In genomic region chrX:152988536-152989291, GRCh38 we compare ENCODE assay signal across 16 cellular contexts. TPM values are rescaled to one million over a fixed set of nuclear protein-coding genes. Genes with fewer than 3 reads are reported as not detected.
A peak's percentile ranks its signal among the peaks of the same experiment; 100 is the strongest.
DNase-seq lines count a peak whose midpoint lies in the region; ATAC-seq and TF ChIP-seq lines count a peak whose summit lies in the region.
"Had no signal": no experiment of that assay in that cellular context is flagged by ENCODE, and none has a peak within 500 bp of the region (broad histone marks: within the 10 kb centered on the region; RNA-seq: fewer than 3 reads in every experiment).

No MANE protein-coding gene starts in this region.

- H3K4me3 ChIP-seq in spleen (peak overlapping the region in 1 of 8 donors; percentile 42), ascending aorta (no peak overlapping the region), BE2C (ENCODE audit: low read depth, low read length) (no peak overlapping the region), brain microvascular endothelial cell (ENCODE audit: low read depth, low read length) (no peak overlapping the region)

- peak overlapping the region; percentile 50 for H3K4me3 Mint-ChIP-seq in activated CD8-positive, alpha-beta memory T cell treated with anti-CD3 and anti-CD28 coated beads, Interleukin-2, amount 10 ng/mL, durations not matched to agents 7 days and 5 days
- H3K4me3 Mint-ChIP-seq in activated B cell treated with CpG ODN at 0.5 μM for 24 hours: peak overlapping the region; percentile 69
- H3K4me3 Mint-ChIP-seq: type B pancreatic cell had no signal

- CTCF ChIA-PET in activated CD8-positive, alpha-beta memory T cell treated with anti-CD3 and anti-CD28 coated beads, Interleukin-2, amount 10 ng/mL, durations not matched to agents 7 days and 5 days (lab: Charles Lee): interaction anchor here (1.7 kb wide), 1 partner anchor 9 kb away, joined by 3 read pairs; no protein-coding TSS in a partner anchor
- CTCF ChIA-PET in activated B cell treated with CpG ODN at 0.5 μM for 24 hours (lab: Charles Lee): no interaction called here

- H3K27ac ChIP-seq in spleen (peak overlapping the region in 6 of 8 donors; percentile 4 to 78 (median 66)), ascending aorta (no peak overlapping the region), brain microvascular endothelial cell (no peak overlapping the region)

- intact Hi-C loops in activated B cell treated with CpG ODN at 0.5 μM for 24 hours (cut with micrococcal nuclease): no loop called here
- intact Hi-C loops in spleen (cut with DNase I; ENCODE audit: low total_unique reads): no loop called here
- intact Hi-C loops in ascending aorta (cut with DNase I): no loop called here

- H3K36me3 Mint-ChIP-seq in activated CD8-positive, alpha-beta memory T cell treated with anti-CD3 and anti-CD28 coated beads, Interleukin-2, amount 10 ng/mL, durations not matched to agents 7 days and 5 days: no peaks in the 10 kb centered on the region
- no peaks in the 10 kb centered on the region for H3K36me3 Mint-ChIP-seq in activated B cell treated with CpG ODN at 0.5 μM for 24 hours (ENCODE audit: low read depth)
- H3K36me3 Mint-ChIP-seq: type B pancreatic cell had no signal

- WGBS in spleen, 5 donors: 58 to 78% (median 60%) methylated on average over 2 to 9 of the region's 9 CpGs

- in situ Hi-C loops in brain microvascular endothelial cell (cut with HindIII; ENCODE audit: low pct_ligation_motif_present, low sequenced_read_pairs): no loop called here

- POLR2A ChIA-PET in activated B cell treated with CpG ODN at 0.5 μM for 24 hours (lab: Charles Lee): no interaction called here

- peaks cover 0 to 11% (median 2%) of the 10 kb centered on the region in 6 donors for H3K4me1 ChIP-seq in spleen
- no peaks in the 10 kb centered on the region for H3K4me1 ChIP-seq in ascending aorta
- no peaks in the 10 kb centered on the region for H3K4me1 ChIP-seq in BE2C

- no peak for DNase-seq in activated CD8-positive, alpha-beta memory T cell treated with anti-CD3 and anti-CD28 coated beads, Interleukin-2, amount 10 ng/mL, durations not matched to agents 7 days and 5 days
- DNase-seq in activated CD8-positive, alpha-beta memory T cell treated with anti-CD3 and anti-CD28 coated beads, Interleukin-2, amount 50 U/mL, for 4 hours: no peak
- DNase-seq in activated B cell treated with CpG ODN at 0.5 μM for 24 hours (no peak), spleen (no peak), ascending aorta (ENCODE audit: low spot score in 2 of 2) (no peak), BE2C (no peak), brain microvascular endothelial cell (no peak)
- DNase-seq: activated CD4-positive, CD25-positive, alpha-beta regulatory T cell treated with anti-CD3 and anti-CD28 coated beads, Interleukin-2, amount 50 U/mL, for 72 hours; activated gamma-delta T cell treated with Interleukin-2 at 50 U/mL for 16 hours; NCI-H2107 had no signal

- peak overlapping the region; percentile 66 for H3K27ac Mint-ChIP-seq in activated CD8-positive, alpha-beta memory T cell treated with anti-CD3 and anti-CD28 coated beads, Interleukin-2, amount 10 ng/mL, durations not matched to agents 7 days and 5 days
- peak overlapping the region; percentile 82 for H3K27ac Mint-ChIP-seq in activated B cell treated with CpG ODN at 0.5 μM for 24 hours
- H3K27ac Mint-ChIP-seq: progenitor cell of endocrine pancreas, type B pancreatic cell had no signal

- no peaks in the 10 kb centered on the region for H3K27me3 Mint-ChIP-seq in activated CD8-positive, alpha-beta memory T cell treated with anti-CD3 and anti-CD28 coated beads, Interleukin-2, amount 10 ng/mL, durations not matched to agents 7 days and 5 days
- no peaks in the 10 kb centered on the region for H3K27me3 Mint-ChIP-seq in activated B cell treated with CpG ODN at 0.5 μM for 24 hours
- H3K27me3 Mint-ChIP-seq: progenitor cell of endocrine pancreas, type B pancreatic cell had no signal

- no peaks in the 10 kb centered on the region for H3K9me3 Mint-ChIP-seq in activated CD8-positive, alpha-beta memory T cell treated with anti-CD3 and anti-CD28 coated beads, Interleukin-2, amount 10 ng/mL, durations not matched to agents 7 days and 5 days (ENCODE audit: low read depth)
- H3K9me3 Mint-ChIP-seq in activated B cell treated with CpG ODN at 0.5 μM for 24 hours: no peaks in the 10 kb centered on the region
- H3K9me3 Mint-ChIP-seq: type B pancreatic cell had no signal

- H3K4me1 Mint-ChIP-seq in activated CD8-positive, alpha-beta memory T cell treated with anti-CD3 and anti-CD28 coated beads, Interleukin-2, amount 10 ng/mL, durations not matched to agents 7 days and 5 days: peaks cover 33% of the 10 kb centered on the region
- H3K4me1 Mint-ChIP-seq in activated B cell treated with CpG ODN at 0.5 μM for 24 hours: peaks cover 17% of the 10 kb centered on the region

- TF ChIP-seq CTCF in activated B cell treated with CpG ODN at 0.5 μM for 24 hours (IDR thresholded peaks at IDR 0.05): no peak
- TF ChIP-seq CTCF in spleen (IDR thresholded peaks at IDR 0.05 in 8 of 11, conservative IDR thresholded peaks at IDR 0.05 in 3 of 11): no peak
- TF ChIP-seq CTCF in ascending aorta (IDR thresholded peaks at IDR 0.05): no peak
- no peak for TF ChIP-seq CTCF in BE2C (IDR thresholded peaks at IDR 0.05; ENCODE audit: low read depth, low read length)
- TF ChIP-seq CTCF in brain microvascular endothelial cell (IDR thresholded peaks at IDR 0.05; ENCODE audit: low read depth, low read length, missing control alignments): no peak

- ATAC-seq in activated CD8-positive, alpha-beta memory T cell treated with anti-CD3 and anti-CD28 coated beads, Interleukin-2, amount 10 ng/mL, durations not matched to agents 7 days and 5 days: peak; percentile 18
- ATAC-seq in GM21515 (IDR thresholded peaks at IDR 0.05; ENCODE audit: unreplicated experiment): peak; percentile 62
- peak; percentile 68 for ATAC-seq in activated B cell treated with CpG ODN at 0.5 μM for 24 hours (ENCODE audit: low read depth)

- H3K36me3 ChIP-seq in spleen (no peaks in the 10 kb centered on the region), ascending aorta (no peaks in the 10 kb centered on the region), BE2C (no peaks in the 10 kb centered on the region), brain microvascular endothelial cell (replicated peaks) (no peaks in the 10 kb centered on the region)

- TF ChIP-seq POLR2A in spleen (IDR thresholded peaks at IDR 0.05): no peak

- H3K9me3 ChIP-seq in spleen (no peaks in the 10 kb centered on the region), ascending aorta (no peaks in the 10 kb centered on the region), BE2C (no peaks in the 10 kb centered on the region)

- H3K27me3 ChIP-seq in spleen (replicated peaks in 1 of 7) (no peaks in the 10 kb centered on the region), ascending aorta (no peaks in the 10 kb centered on the region), BE2C (no peaks in the 10 kb centered on the region), brain microvascular endothelial cell (replicated peaks) (no peaks in the 10 kb centered on the region)

RNA-seq across cellular contexts. Expression of gene PNMA5, which starts 5.2 kb away (rescaled TPM):
- total RNA-seq in activated CD8-positive, alpha-beta memory T cell treated with anti-CD3 and anti-CD28 coated beads, Interleukin-2, amount 10 ng/mL, durations not matched to agents 7 days and 5 days: under 1 TPM in 1 of 2 experiments, not detected in 1; 0.15 TPM
- total RNA-seq in activated B cell treated with CpG ODN at 0.5 μM for 24 hours: 0.27 TPM in 1 of 2 replicates, not detected in the other
- total RNA-seq in spleen: under 1 TPM in 6 of 7 donors, not detected in 1; 0.14 to 0.24 (median 0.17) TPM
- 1 to 10 TPM in 1 of 3 donors, under 1 TPM in 2; 0.35 to 1.0 (median 0.96) TPM for polyA plus RNA-seq in spleen
- not detected for total RNA-seq in ascending aorta
- not detected for polyA plus RNA-seq in BE2C (2012; ENCODE audit: insufficient read depth, insufficient read length, low read depth)
- total RNA-seq: glomerular endothelial cell, progenitor cell of endocrine pancreas had no signal
- polyA plus RNA-seq: AG04450, keratinocyte had no signal

Comparison
In these comparisons a context has a peak if more than half of its experiments do, and no peak if none do; other contexts are left out.
1. ATAC-seq: peak in every context shown above with its lines; median percentile 68 in activated B cell treated with CpG ODN at 0.5 μM for 24 hours; 62 in GM21515; 18 in activated CD8-positive, alpha-beta memory T cell treated with anti-CD3 and anti-CD28 coated beads, Interleukin-2, amount 10 ng/mL, durations not matched to agents 7 days and 5 days.
2. H3K27ac ChIP-seq: peak in spleen (6 of 8); none in ascending aorta (0 of 2) and brain microvascular endothelial cell (single experiment).